Comparison of ENCODE assay signal across 17 cellular contexts in the genomic region with DNA sequence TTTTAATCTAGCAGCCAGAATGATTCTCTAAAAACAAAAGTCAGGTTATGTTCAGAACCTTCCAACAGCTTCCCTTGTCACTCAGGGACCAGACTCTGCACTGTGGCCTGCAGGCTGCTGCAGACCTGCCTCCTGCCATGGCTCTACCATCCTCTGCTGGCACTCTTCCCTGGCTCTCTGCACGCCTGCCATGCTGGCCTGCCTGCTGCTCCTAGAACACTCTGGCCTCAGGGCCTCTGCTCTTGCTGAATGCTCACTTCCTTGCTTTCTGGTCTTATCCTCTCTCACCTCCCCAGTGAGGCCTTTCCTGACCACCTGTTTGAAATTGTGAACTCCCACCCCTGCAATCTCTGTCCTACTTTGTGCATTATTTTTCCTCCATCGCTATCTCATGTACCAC.
DNase-seq lines count a peak whose midpoint lies in the region; ATAC-seq and TF ChIP-seq lines count a peak whose summit lies in the region.
"Had no signal": no experiment of that assay in that cellular context is flagged by ENCODE, and none has a peak within 500 bp of the region (broad histone marks: within the 10 kb centered on the region; RNA-seq: fewer than 3 reads in every experiment).

No MANE protein-coding gene starts in this region.

- H3K27ac ChIP-seq in hepatocyte (peak overlapping the region; percentile 55), substantia nigra (ENCODE audit: low read depth, low read length, poor library complexity, severe bottlenecking) (no peak overlapping the region)
- H3K27ac ChIP-seq: 22Rv1, SK-N-MC had no signal

- H3K36me3 ChIP-seq in hepatocyte (replicated peaks; ENCODE audit: insufficient read depth, low read depth), result no peaks in the 10 kb centered on the region

- H2AFZ ChIP-seq in hepatocyte, result no peak overlapping the region

- peaks cover 39% of the 10 kb centered on the region for H3K79me2 ChIP-seq in hepatocyte

- no peak for TF ChIP-seq CTCF in hepatocyte (IDR thresholded peaks at IDR 0.05; ENCODE audit: poor library complexity)

- no peak for ATAC-seq in HG02938 (IDR thresholded peaks at IDR 0.05; ENCODE audit: unreplicated experiment)
- ATAC-seq in GM18519 (IDR thresholded peaks at IDR 0.05; ENCODE audit: low FRiP score, unreplicated experiment), result no peak
- no peak for ATAC-seq in HG03457 (IDR thresholded peaks at IDR 0.05; ENCODE audit: unreplicated experiment)
- ATAC-seq: stimulated activated naive CD8-positive, alpha-beta T cell treated with anti-CD3 and anti-CD28 coated beads, Interleukin-15, amount 100 ng/mL, for 72 hours had no signal

- 83% methylated on average over 2 of the region's 2 CpGs for WGBS in hepatocyte (ENCODE audit: low lambda C conversion rate, missing lambda C conversion rate)

- H3K9me2 ChIP-seq in hepatocyte (replicated peaks; ENCODE audit: insufficient read depth), result no peaks in the 10 kb centered on the region

- DNase-seq in DMS53 (lab: John Stamatoyannopoulos, UW), result peak; percentile 26
- DNase-seq in DMS53 treated with DMSO at 0.1 percent for 48 hours (lab: John Stamatoyannopoulos, UW; ENCODE audit: unreplicated experiment), result no peak
- peak; percentile 33 for DNase-seq in UCSD-AML1 (lab: John Stamatoyannopoulos, UW; ENCODE audit: unreplicated experiment)
- DNase-seq in hepatocyte (ENCODE audit: low spot score), result no peak
- peak in 31 of 49 donors; percentile 4 to 70 (median 31) for DNase-seq in substantia nigra (lab: John Stamatoyannopoulos, UW)
- DNase-seq: activated CD4-positive, CD25-positive, alpha-beta regulatory T cell treated with anti-CD3 and anti-CD28 coated beads, Interleukin-2, amount 50 U/mL, for 72 hours; activated T-cell treated with anti-CD3 and anti-CD28 coated beads, Interleukin-2, amount 50 U/mL, for 48 hours; effector CD8-positive, alpha-beta T cell; NCI-H1092 treated with DMSO at 0.1 percent for 48 hours; NCI-H748 treated with DMSO at 0.1 percent for 48 hours; stimulated activated CD4-positive, alpha-beta T cell treated with anti-CD3 and anti-CD28 coated beads, Interleukin-4, amount 100 ng/mL, for 4 hours; stimulated activated naive CD8-positive, alpha-beta T cell treated with anti-CD3 and anti-CD28 coated beads, Interleukin-15, amount 100 ng/mL, for 72 hours had no signal

- no peaks in the 10 kb centered on the region for H3K27me3 ChIP-seq in hepatocyte

- H3K4me3 ChIP-seq in hepatocyte, result no peak overlapping the region
- H3K4me3 ChIP-seq: SK-N-MC had no signal

- no peaks in the 10 kb centered on the region for H4K20me1 ChIP-seq in hepatocyte (ENCODE audit: insufficient read depth, poor library complexity, severe bottlenecking)

- peak overlapping the region; percentile 44 for H3K4me2 ChIP-seq in hepatocyte

- no peaks in the 10 kb centered on the region for H3K9me3 ChIP-seq in hepatocyte (ENCODE audit: low read depth)

- peaks cover 36% of the 10 kb centered on the region for H3K4me1 ChIP-seq in hepatocyte (ENCODE audit: insufficient read depth)

Comparison
In these comparisons a context has a peak if more than half of its experiments do, and no peak if none do; other contexts are left out.
1. DNase-seq: peak in DMS53 (single experiment), UCSD-AML1 (single experiment) and substantia nigra (31 of 49); none in DMS53 treated with DMSO at 0.1 percent for 48 hours (single experiment) and hepatocyte (single experiment).